ENCODE assay signal across 12 cellular contexts in genomic region chr14:67636361-67636919, GRCh38. TPM values are rescaled to one million over a fixed set of nuclear protein-coding genes. Genes with fewer than 3 reads are reported as not detected.
DNase-seq lines count a peak whose midpoint lies in the region; ATAC-seq, FAIRE-seq and TF ChIP-seq lines count a peak whose summit lies in the region.
"Had no signal": no experiment of that assay in that cellular context is flagged by ENCODE, and none has a peak within 500 bp of the region (broad histone marks: within the 10 kb centered on the region; RNA-seq: fewer than 3 reads in every experiment).

No MANE protein-coding gene starts in this region.

- POLR2A ChIA-PET in activated CD4-positive, alpha-beta T cell treated with anti-CD3 and anti-CD28 coated beads for 36 hours (lab: Charles Lee): no interaction called here
- POLR2A ChIA-PET in activated CD4-positive, alpha-beta T cell treated with anti-CD3 and anti-CD28 coated beads, Interleukin-2, amount 10 ng/mL, durations not matched to agents 7 days and 5 days (lab: Charles Lee): no interaction called here

- FAIRE-seq in frontal cortex (lab: Jason Lieb, UNC): no peak
- FAIRE-seq: A549 had no signal

- no peaks in the 10 kb centered on the region for H3K36me3 ChIP-seq in smooth muscle cell (ENCODE audit: low read depth)
- no peaks in the 10 kb centered on the region for H3K36me3 ChIP-seq in effector memory CD4-positive, alpha-beta T cell (ENCODE audit: control insufficient read depth, insufficient read depth, low read length)
- no peaks in the 10 kb centered on the region for H3K36me3 ChIP-seq in uterus

- no peak overlapping the region for H3K4me3 ChIP-seq in smooth muscle cell
- no peak overlapping the region for H3K4me3 ChIP-seq in effector memory CD4-positive, alpha-beta T cell (ENCODE audit: insufficient read depth, low read depth, low read length, poor library complexity, severe bottlenecking)
- no peak overlapping the region for H3K4me3 ChIP-seq in uterus
- H3K4me3 ChIP-seq: A549 had no signal

- intact Hi-C loops in activated CD4-positive, alpha-beta T cell treated with anti-CD3 and anti-CD28 coated beads for 36 hours (cut with DNase I, micrococcal nuclease): no loop called here
- intact Hi-C loops in uterus (cut with DNase I; ENCODE audit: low total_unique reads): no loop called here

- H3K79me2 ChIP-seq in smooth muscle cell (ENCODE audit: low read depth): no peaks in the 10 kb centered on the region

- peaks cover 3% of the 10 kb centered on the region for H3K4me1 Mint-ChIP-seq in activated CD4-positive, alpha-beta T cell treated with anti-CD3 and anti-CD28 coated beads for 36 hours
- no peaks in the 10 kb centered on the region for H3K4me1 Mint-ChIP-seq in activated CD4-positive, alpha-beta T cell treated with anti-CD3 and anti-CD28 coated beads, Interleukin-2, amount 10 ng/mL, durations not matched to agents 7 days and 5 days
- peaks cover 16% of the 10 kb centered on the region for H3K4me1 Mint-ChIP-seq in chondrocyte (ENCODE audit: low read depth)
- H3K4me1 Mint-ChIP-seq: activated B cell treated with CpG ODN at 0.5 μM for 24 hours had no signal

- peak; percentile 95 for ATAC-seq in activated CD4-positive, alpha-beta T cell treated with anti-CD3 and anti-CD28 coated beads for 36 hours
- ATAC-seq: A549 had no signal

- H3F3A ChIP-seq in smooth muscle cell (ENCODE audit: low read depth): no peaks in the 10 kb centered on the region

- no peak overlapping the region for H2AFZ ChIP-seq in smooth muscle cell (ENCODE audit: low read depth)

- no peak overlapping the region for H3K4me3 Mint-ChIP-seq in activated CD4-positive, alpha-beta T cell treated with anti-CD3 and anti-CD28 coated beads for 36 hours
- no peak overlapping the region for H3K4me3 Mint-ChIP-seq in activated CD4-positive, alpha-beta T cell treated with anti-CD3 and anti-CD28 coated beads, Interleukin-2, amount 10 ng/mL, durations not matched to agents 7 days and 5 days
- no peak overlapping the region for H3K4me3 Mint-ChIP-seq in chondrocyte (ENCODE audit: unreplicated experiment)
- H3K4me3 Mint-ChIP-seq: activated B cell treated with CpG ODN at 0.5 μM for 24 hours had no signal

- no peaks in the 10 kb centered on the region for H4K20me1 ChIP-seq in smooth muscle cell (ENCODE audit: low read depth)

- H3K27ac ChIP-seq in smooth muscle cell (ENCODE audit: low read depth): no peak overlapping the region
- H3K27ac ChIP-seq in effector memory CD4-positive, alpha-beta T cell (ENCODE audit: insufficient read depth, low read length, poor library complexity, severe bottlenecking): no peak overlapping the region
- no peak overlapping the region for H3K27ac ChIP-seq in uterus
- H3K27ac ChIP-seq: A549 had no signal

- no peaks in the 10 kb centered on the region for H3K9me3 Mint-ChIP-seq in activated CD4-positive, alpha-beta T cell treated with anti-CD3 and anti-CD28 coated beads for 36 hours (ENCODE audit: low read depth)
- H3K9me3 Mint-ChIP-seq in activated CD4-positive, alpha-beta T cell treated with anti-CD3 and anti-CD28 coated beads, Interleukin-2, amount 10 ng/mL, durations not matched to agents 7 days and 5 days: no peaks in the 10 kb centered on the region
- no peaks in the 10 kb centered on the region for H3K9me3 Mint-ChIP-seq in chondrocyte (ENCODE audit: low read depth)
- H3K9me3 Mint-ChIP-seq: activated B cell treated with CpG ODN at 0.5 μM for 24 hours had no signal

- peak overlapping the region; percentile 58 for H3K27ac Mint-ChIP-seq in activated CD4-positive, alpha-beta T cell treated with anti-CD3 and anti-CD28 coated beads for 36 hours
- H3K27ac Mint-ChIP-seq in activated CD4-positive, alpha-beta T cell treated with anti-CD3 and anti-CD28 coated beads, Interleukin-2, amount 10 ng/mL, durations not matched to agents 7 days and 5 days: no peak overlapping the region
- peak overlapping the region; percentile 80 for H3K27ac Mint-ChIP-seq in chondrocyte (ENCODE audit: unreplicated experiment)
- H3K27ac Mint-ChIP-seq: activated B cell treated with CpG ODN at 0.5 μM for 24 hours, progenitor cell of endocrine pancreas had no signal

- H3K4me1 ChIP-seq in smooth muscle cell (ENCODE audit: low read depth) (no peaks in the 10 kb centered on the region), uterus (no peaks in the 10 kb centered on the region)
- H3K4me1 ChIP-seq in effector memory CD4-positive, alpha-beta T cell (ENCODE audit: control insufficient read depth, insufficient read depth, low read length, poor library complexity, severe bottlenecking): no peaks in the 10 kb centered on the region

- CTCF ChIA-PET in activated CD4-positive, alpha-beta T cell treated with anti-CD3 and anti-CD28 coated beads for 36 hours (lab: Charles Lee): interaction anchor here (0.7 to 0.9 kb wide), 2 partner anchors 12 to 65 kb away, joined by 3 read pairs; no protein-coding TSS in a partner anchor
- CTCF ChIA-PET in activated CD4-positive, alpha-beta T cell treated with anti-CD3 and anti-CD28 coated beads, Interleukin-2, amount 10 ng/mL, durations not matched to agents 7 days and 5 days (lab: Charles Lee): interaction anchor here (0.9 to 2.2 kb wide), 3 partner anchors 20 to 68 kb away, joined by 3 to 5 read pairs (median 3); no protein-coding TSS in a partner anchor

- 43% methylated on average over 3 of the region's 3 CpGs for WGBS in smooth muscle cell (ENCODE audit: low lambda C conversion rate)

- TF ChIP-seq CTCF in chondrocyte (IDR thresholded peaks at IDR 0.05) (no peak), smooth muscle cell (IDR thresholded peaks at IDR 0.05; ENCODE audit: borderline replicate concordance, insufficient read depth, poor library complexity, severe bottlenecking) (no peak), uterus (IDR thresholded peaks at IDR 0.05) (no peak)

- H3K27me3 Mint-ChIP-seq in activated CD4-positive, alpha-beta T cell treated with anti-CD3 and anti-CD28 coated beads for 36 hours: no peaks in the 10 kb centered on the region
- no peaks in the 10 kb centered on the region for H3K27me3 Mint-ChIP-seq in activated CD4-positive, alpha-beta T cell treated with anti-CD3 and anti-CD28 coated beads, Interleukin-2, amount 10 ng/mL, durations not matched to agents 7 days and 5 days
- no peaks in the 10 kb centered on the region for H3K27me3 Mint-ChIP-seq in chondrocyte (ENCODE audit: low read depth)
- H3K27me3 Mint-ChIP-seq: activated B cell treated with CpG ODN at 0.5 μM for 24 hours, progenitor cell of endocrine pancreas had no signal

- H3K36me3 Mint-ChIP-seq in activated CD4-positive, alpha-beta T cell treated with anti-CD3 and anti-CD28 coated beads for 36 hours (ENCODE audit: low read depth): no peaks in the 10 kb centered on the region
- H3K36me3 Mint-ChIP-seq in activated CD4-positive, alpha-beta T cell treated with anti-CD3 and anti-CD28 coated beads, Interleukin-2, amount 10 ng/mL, durations not matched to agents 7 days and 5 days (ENCODE audit: low read depth): no peaks in the 10 kb centered on the region
- peaks cover 2% of the 10 kb centered on the region for H3K36me3 Mint-ChIP-seq in chondrocyte (ENCODE audit: low read depth)

- H3K9me3 ChIP-seq in smooth muscle cell (replicated peaks; ENCODE audit: low read depth) (no peaks in the 10 kb centered on the region), uterus (no peaks in the 10 kb centered on the region)
- H3K9me3 ChIP-seq in effector memory CD4-positive, alpha-beta T cell (ENCODE audit: control insufficient read depth, low read length): no peaks in the 10 kb centered on the region
- H3K9me3 ChIP-seq: A549 had no signal

- DNase-seq in activated CD4-positive, alpha-beta T cell treated with anti-CD3 and anti-CD28 coated beads for 36 hours: peak; percentile 8
- DNase-seq in activated CD4-positive, alpha-beta T cell treated with anti-CD3 and anti-CD28 coated beads, Interleukin-2, amount 10 ng/mL, durations not matched to agents 7 days and 5 days: no peak
- DNase-seq in NCI-H2107 treated with DMSO at 0.1 percent for 48 hours (lab: John Stamatoyannopoulos, UW; ENCODE audit: unreplicated experiment) (peak; percentile 94), chondrocyte (ENCODE audit: low spot score) (no peak), smooth muscle cell (lab: John Stamatoyannopoulos, UW; ENCODE audit: unreplicated experiment) (no peak), frontal cortex (ENCODE audit: low spot score in 2 of 2) (no peak), uterus (no peak)
- no peak for DNase-seq in effector memory CD4-positive, alpha-beta T cell
- DNase-seq: activated B cell treated with CpG ODN at 0.5 μM for 24 hours, hippocampal formation had no signal

- H3K27me3 ChIP-seq in smooth muscle cell (ENCODE audit: low read depth) (no peaks in the 10 kb centered on the region), uterus (no peaks in the 10 kb centered on the region)
- no peaks in the 10 kb centered on the region for H3K27me3 ChIP-seq in effector memory CD4-positive, alpha-beta T cell (replicated peaks; ENCODE audit: control insufficient read depth, insufficient read depth, low read length, poor library complexity, severe bottlenecking)

- peak overlapping the region; percentile 30 for H3K4me2 ChIP-seq in smooth muscle cell
- H3K4me2 ChIP-seq: A549 had no signal

- no peak overlapping the region for H3K9ac ChIP-seq in smooth muscle cell (ENCODE audit: low read depth)

- no peak for TF ChIP-seq POLR2A in uterus (IDR thresholded peaks at IDR 0.05)

RNA-seq across cellular contexts. Expression of gene ARG2, which starts 16.7 kb away (rescaled TPM):
- total RNA-seq in activated CD4-positive, alpha-beta T cell treated with anti-CD3 and anti-CD28 coated beads for 36 hours: 10 to 100 TPM; 11.9 TPM
- total RNA-seq in activated CD4-positive, alpha-beta T cell treated with anti-CD3 and anti-CD28 coated beads, Interleukin-2, amount 10 ng/mL, durations not matched to agents 7 days and 5 days: 1 to 10 TPM; 1.0 to 1.6 TPM
- total RNA-seq in chondrocyte (2.8 to 11.1 TPM (median 10.9 TPM) in 3 replicates), smooth muscle cell (11.3 and 13.4 TPM in 2 replicates), frontal cortex (59.1 TPM), uterus (1 to 10 TPM in 2 of 4 donors, under 1 TPM in 1, not detected in 1; 0.51 to 3.7 (median 2.8) TPM)
- 11.7 and 18.5 TPM in 2 replicates for polyA plus RNA-seq in smooth muscle cell

RNA-seq across cellular contexts. Expression of gene PIGH, which starts 36.4 kb away (rescaled TPM):
- 10 to 100 TPM; 14.9 to 21.4 TPM for total RNA-seq in activated CD4-positive, alpha-beta T cell treated with anti-CD3 and anti-CD28 coated beads for 36 hours
- 10 to 100 TPM; 17.4 to 18.5 TPM for total RNA-seq in activated CD4-positive, alpha-beta T cell treated with anti-CD3 and anti-CD28 coated beads, Interleukin-2, amount 10 ng/mL, durations not matched to agents 7 days and 5 days
- total RNA-seq in chondrocyte (16.3 to 19.0 TPM (median 16.9 TPM) in 3 replicates), smooth muscle cell (15.5 and 35.8 TPM in 2 replicates), frontal cortex (29.8 TPM), uterus (10 to 100 TPM; 12.8 to 27.1 (median 14.0) TPM)
- 20.6 and 23.7 TPM in 2 replicates for polyA plus RNA-seq in smooth muscle cell

RNA-seq across cellular contexts. Expression of gene VTI1B, which starts 38.0 kb away (rescaled TPM):
- 10 to 100 TPM; 42.0 to 58.3 TPM for total RNA-seq in activated CD4-positive, alpha-beta T cell treated with anti-CD3 and anti-CD28 coated beads for 36 hours
- 10 to 100 TPM; 62.7 to 71.4 TPM for total RNA-seq in activated CD4-positive, alpha-beta T cell treated with anti-CD3 and anti-CD28 coated beads, Interleukin-2, amount 10 ng/mL, durations not matched to agents 7 days and 5 days
- total RNA-seq in chondrocyte (99.2 to 108 TPM (median 107 TPM) in 3 replicates), smooth muscle cell (32.9 and 33.0 TPM in 2 replicates), frontal cortex (40.4 TPM), uterus (100 to 1,000 TPM in 1 of 4 donors, 10 to 100 TPM in 3; 39.0 to 333 (median 48.6) TPM)
- polyA plus RNA-seq in smooth muscle cell: 106 and 113 TPM in 2 replicates

RNA-seq across cellular contexts. Expression of gene RDH11, which starts 59.1 kb away (rescaled TPM):
- 10 to 100 TPM; 72.0 to 75.6 TPM for total RNA-seq in activated CD4-positive, alpha-beta T cell treated with anti-CD3 and anti-CD28 coated beads for 36 hours
- total RNA-seq in activated CD4-positive, alpha-beta T cell treated with anti-CD3 and anti-CD28 coated beads, Interleukin-2, amount 10 ng/mL, durations not matched to agents 7 days and 5 days: 10 to 100 TPM; 36.7 to 37.9 TPM
- total RNA-seq in chondrocyte (63.3 to 69.4 TPM (median 67.3 TPM) in 3 replicates), smooth muscle cell (104 and 121 TPM in 2 replicates), frontal cortex (128 TPM), uterus (10 to 100 TPM; 19.1 to 90.1 (median 39.0) TPM)
- 106 and 116 TPM in 2 replicates for polyA plus RNA-seq in smooth muscle cell

Comparison
In these comparisons a context has a peak if more than half of its experiments do, and no peak if none do; other contexts are left out.
1. DNase-seq: peak in activated CD4-positive, alpha-beta T cell treated with anti-CD3 and anti-CD28 coated beads for 36 hours (single experiment) and NCI-H2107 treated with DMSO at 0.1 percent for 48 hours (single experiment); none in activated CD4-positive, alpha-beta T cell treated with anti-CD3 and anti-CD28 coated beads, Interleukin-2, amount 10 ng/mL, durations not matched to agents 7 days and 5 days (single experiment), chondrocyte (single experiment), smooth muscle cell (single experiment), effector memory CD4-positive, alpha-beta T cell (0 of 3), frontal cortex (0 of 2) and uterus (0 of 2).